1 cellular context compared by ENCODE assay signal in the genomic region with DNA sequence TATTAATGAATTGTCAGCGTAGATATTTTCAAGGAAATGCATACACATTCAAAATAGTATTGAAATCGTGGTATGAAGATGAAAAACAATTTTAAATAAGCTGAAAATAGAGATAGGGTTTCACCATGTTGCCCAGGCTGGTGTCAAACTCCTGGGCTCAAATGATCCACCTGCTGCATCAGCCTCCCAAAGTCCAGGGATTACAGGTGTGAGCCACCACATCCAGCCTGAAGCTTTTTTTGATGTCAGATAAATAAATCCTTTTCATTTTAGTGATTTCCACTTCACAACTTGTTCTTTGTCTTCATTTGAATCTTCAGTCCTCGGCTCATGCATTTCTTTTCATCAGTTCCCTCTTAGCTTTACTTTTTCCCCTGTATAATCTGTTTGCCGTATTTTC.
TF ChIP-seq lines count a peak whose summit lies in the region.

No MANE protein-coding gene starts in this region.

TF ChIP-seq in GM23338, 12 proteins besides CTCF, POLR2A, EP300 and RAD21 (continued from another document):
- TF ChIP-seq, protein P1, sequence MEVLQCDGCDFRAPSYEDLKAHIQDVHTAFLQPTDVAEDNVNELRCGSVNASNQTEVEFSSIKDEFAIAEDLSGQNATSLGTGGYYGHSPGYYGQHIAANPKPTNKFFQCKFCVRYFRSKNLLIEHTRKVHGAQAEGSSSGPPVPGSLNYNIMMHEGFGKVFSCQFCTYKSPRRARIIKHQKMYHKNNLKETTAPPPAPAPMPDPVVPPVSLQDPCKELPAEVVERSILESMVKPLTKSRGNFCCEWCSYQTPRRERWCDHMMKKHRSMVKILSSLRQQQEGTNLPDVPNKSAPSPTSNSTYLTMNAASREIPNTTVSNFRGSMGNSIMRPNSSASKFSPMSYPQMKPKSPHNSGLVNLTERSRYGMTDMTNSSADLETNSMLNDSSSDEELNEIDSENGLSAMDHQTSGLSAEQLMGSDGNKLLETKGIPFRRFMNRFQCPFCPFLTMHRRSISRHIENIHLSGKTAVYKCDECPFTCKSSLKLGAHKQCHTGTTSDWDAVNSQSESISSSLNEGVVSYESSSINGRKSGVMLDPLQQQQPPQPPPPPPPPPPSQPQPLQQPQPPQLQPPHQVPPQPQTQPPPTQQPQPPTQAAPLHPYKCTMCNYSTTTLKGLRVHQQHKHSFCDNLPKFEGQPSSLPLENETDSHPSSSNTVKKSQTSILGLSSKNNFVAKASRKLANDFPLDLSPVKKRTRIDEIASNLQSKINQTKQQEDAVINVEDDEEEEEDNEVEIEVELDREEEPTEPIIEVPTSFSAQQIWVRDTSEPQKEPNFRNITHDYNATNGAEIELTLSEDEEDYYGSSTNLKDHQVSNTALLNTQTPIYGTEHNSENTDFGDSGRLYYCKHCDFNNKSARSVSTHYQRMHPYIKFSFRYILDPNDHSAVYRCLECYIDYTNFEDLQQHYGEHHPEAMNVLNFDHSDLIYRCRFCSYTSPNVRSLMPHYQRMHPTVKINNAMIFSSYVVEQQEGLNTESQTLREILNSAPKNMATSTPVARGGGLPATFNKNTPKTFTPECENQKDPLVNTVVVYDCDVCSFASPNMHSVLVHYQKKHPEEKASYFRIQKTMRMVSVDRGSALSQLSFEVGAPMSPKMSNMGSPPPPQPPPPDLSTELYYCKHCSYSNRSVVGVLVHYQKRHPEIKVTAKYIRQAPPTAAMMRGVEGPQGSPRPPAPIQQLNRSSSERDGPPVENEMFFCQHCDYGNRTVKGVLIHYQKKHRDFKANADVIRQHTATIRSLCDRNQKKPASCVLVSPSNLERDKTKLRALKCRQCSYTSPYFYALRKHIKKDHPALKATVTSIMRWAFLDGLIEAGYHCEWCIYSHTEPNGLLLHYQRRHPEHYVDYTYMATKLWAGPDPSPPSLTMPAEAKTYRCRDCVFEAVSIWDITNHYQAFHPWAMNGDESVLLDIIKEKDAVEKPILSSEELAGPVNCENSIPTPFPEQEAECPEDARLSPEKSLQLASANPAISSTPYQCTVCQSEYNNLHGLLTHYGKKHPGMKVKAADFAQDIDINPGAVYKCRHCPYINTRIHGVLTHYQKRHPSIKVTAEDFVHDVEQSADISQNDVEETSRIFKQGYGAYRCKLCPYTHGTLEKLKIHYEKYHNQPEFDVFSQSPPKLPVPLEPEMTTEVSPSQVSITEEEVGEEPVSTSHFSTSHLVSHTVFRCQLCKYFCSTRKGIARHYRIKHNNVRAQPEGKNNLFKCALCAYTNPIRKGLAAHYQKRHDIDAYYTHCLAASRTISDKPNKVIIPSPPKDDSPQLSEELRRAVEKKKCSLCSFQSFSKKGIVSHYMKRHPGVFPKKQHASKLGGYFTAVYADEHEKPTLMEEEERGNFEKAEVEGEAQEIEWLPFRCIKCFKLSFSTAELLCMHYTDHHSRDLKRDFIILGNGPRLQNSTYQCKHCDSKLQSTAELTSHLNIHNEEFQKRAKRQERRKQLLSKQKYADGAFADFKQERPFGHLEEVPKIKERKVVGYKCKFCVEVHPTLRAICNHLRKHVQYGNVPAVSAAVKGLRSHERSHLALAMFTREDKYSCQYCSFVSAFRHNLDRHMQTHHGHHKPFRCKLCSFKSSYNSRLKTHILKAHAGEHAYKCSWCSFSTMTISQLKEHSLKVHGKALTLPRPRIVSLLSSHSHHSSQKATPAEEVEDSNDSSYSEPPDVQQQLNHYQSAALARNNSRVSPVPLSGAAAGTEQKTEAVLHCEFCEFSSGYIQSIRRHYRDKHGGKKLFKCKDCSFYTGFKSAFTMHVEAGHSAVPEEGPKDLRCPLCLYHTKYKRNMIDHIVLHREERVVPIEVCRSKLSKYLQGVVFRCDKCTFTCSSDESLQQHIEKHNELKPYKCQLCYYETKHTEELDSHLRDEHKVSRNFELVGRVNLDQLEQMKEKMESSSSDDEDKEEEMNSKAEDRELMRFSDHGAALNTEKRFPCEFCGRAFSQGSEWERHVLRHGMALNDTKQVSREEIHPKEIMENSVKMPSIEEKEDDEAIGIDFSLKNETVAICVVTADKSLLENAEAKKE (CRISPR knock-in tag; IDR thresholded peaks at IDR 0.05): no peak
- no peak for TF ChIP-seq NANOG (IDR thresholded peaks at IDR 0.05; ENCODE audit: borderline replicate concordance)
- no peak for TF ChIP-seq CREB1 (CRISPR knock-in tag; IDR thresholded peaks at IDR 0.05; ENCODE audit: low read depth)
- no peak for TF ChIP-seq JUNB (IDR thresholded peaks at IDR 0.05; ENCODE audit: unreplicated experiment)
- TF ChIP-seq ZNF114 (CRISPR knock-in tag; IDR thresholded peaks at IDR 0.05): no peak
